In the genomic region with DNA sequence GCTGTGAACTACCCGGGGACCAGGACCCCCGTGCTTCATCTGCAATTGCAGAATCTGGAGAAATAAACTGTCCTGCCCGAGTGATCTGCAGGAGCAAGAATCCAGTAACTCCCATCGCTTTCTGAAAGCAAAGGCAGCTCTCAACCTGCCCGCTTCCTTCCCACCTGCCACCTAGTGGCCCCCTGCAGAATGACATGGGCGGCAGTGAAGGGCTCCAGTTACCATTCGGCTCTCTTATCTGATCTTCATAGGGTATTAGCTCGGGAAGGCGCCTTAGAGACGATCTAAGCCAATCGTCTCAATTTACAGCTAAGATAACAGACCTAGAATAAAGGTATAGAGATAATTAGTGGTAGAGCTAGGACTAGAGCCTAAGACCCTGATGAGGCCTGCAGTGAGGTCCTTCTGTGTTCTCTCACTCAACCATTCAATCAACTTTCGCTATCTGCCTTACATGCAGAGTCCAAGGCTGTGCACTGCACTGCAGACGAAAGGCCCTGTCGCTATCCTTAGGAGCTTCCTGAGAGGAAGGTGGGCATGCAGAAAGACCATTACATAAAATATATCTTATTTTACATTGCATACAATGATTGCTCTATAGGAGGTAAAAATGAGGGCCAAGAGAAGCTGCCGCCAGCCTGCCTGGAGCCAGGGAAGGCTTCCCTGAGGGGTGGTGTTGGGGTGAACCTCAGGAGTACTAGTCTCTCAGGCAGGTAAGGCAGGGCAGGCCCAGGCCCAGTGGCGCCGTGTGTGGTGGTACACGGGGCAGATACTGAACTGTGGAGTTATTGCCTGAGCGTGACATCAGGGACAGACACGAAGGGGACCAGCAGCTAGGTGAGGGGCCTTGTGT, we compare ENCODE assay signal across 8 cellular contexts. TPM values are rescaled to one million over a fixed set of nuclear protein-coding genes. Genes with fewer than 3 reads are reported as not detected.
DNase-seq lines count a peak whose midpoint lies in the region; ATAC-seq and TF ChIP-seq lines count a peak whose summit lies in the region.

No MANE protein-coding gene starts in this region.

- no peak overlapping the region for H3K4me3 ChIP-seq in GM12875 (ENCODE audit: low read depth, low read length)

- ATAC-seq in HG03175 (IDR thresholded peaks at IDR 0.05; ENCODE audit: unreplicated experiment) = peak; percentile 72
- ATAC-seq in left lobe of liver = peak; percentile 98
- ATAC-seq in GM21515 (IDR thresholded peaks at IDR 0.05; ENCODE audit: unreplicated experiment) = no peak

- peak; percentile 90 for TF ChIP-seq CTCF in GM12875 (IDR thresholded peaks at IDR 0.05; ENCODE audit: borderline replicate concordance, insufficient read depth, low read depth, low read length)

- DNase-seq in NCI-H446 (lab: John Stamatoyannopoulos, UW) = peak; percentile 68 to 77
- DNase-seq in activated CD4-positive, CD25-positive, alpha-beta regulatory T cell treated with anti-CD3 and anti-CD28 coated beads, Interleukin-2, amount 50 U/mL, for 72 hours = peak; percentile 84
- DNase-seq in cerebellar cortex (ENCODE audit: low spot score) = peak; percentile 94
- peak; percentile 83 for DNase-seq in left lobe of liver (ENCODE audit: low spot score)
- peak; percentile 82 for DNase-seq in stimulated activated CD4-positive, alpha-beta T cell treated with anti-CD3 and anti-CD28 coated beads, Interleukin-4, amount 100 ng/mL, for 1 hour

RNA-seq across cellular contexts. Expression of a gene that starts 7.1 kb away (rescaled TPM):
- total RNA-seq in left lobe of liver = 11.9 TPM

RNA-seq across cellular contexts. Expression of a gene that starts 24.2 kb away (rescaled TPM):
- 2.1 TPM for total RNA-seq in left lobe of liver
